Comparison of ENCODE assay signal across 8 cellular contexts in genomic region chr12:46342562-46343033, GRCh38. TPM values are rescaled to one million over a fixed set of nuclear protein-coding genes. Genes with fewer than 3 reads are reported as not detected.
DNase-seq lines count a peak whose midpoint lies in the region; ATAC-seq, FAIRE-seq and TF ChIP-seq lines count a peak whose summit lies in the region.

No MANE protein-coding gene starts in this region.

- BruUV-seq in PC-9 (replicated peaks; lab: Mats Ljungman, UMichigan): no TSS peak

- POLR2A ChIA-PET in PC-9 (lab: Charles Lee; ENCODE audit: unreplicated experiment): interaction anchor here (0.6 kb wide), 2 partner anchors 41 to 72 kb away, joined by 3 to 5 read pairs; no protein-coding TSS in a partner anchor

- H3K36me3 ChIP-seq in PC-9 (ENCODE audit: low read depth): no peaks in the 10 kb centered on the region
- H3K36me3 ChIP-seq in lung (ENCODE audit: control insufficient read depth in 2 of 2, insufficient read depth in 2 of 2, low read length in 2 of 2): no peaks in the 10 kb centered on the region

- H3K4me3 Mint-ChIP-seq in central memory CD8-positive, alpha-beta T cell: no peak overlapping the region
- H3K4me3 Mint-ChIP-seq in mesothelial cell of epicardium: no peak overlapping the region

- no peaks in the 10 kb centered on the region for H3K27me3 ChIP-seq in PC-9 (ENCODE audit: insufficient read depth, low read depth)
- H3K27me3 ChIP-seq in lung (ENCODE audit: control insufficient read depth, insufficient read depth): no peaks in the 10 kb centered on the region

- H3K27ac ChIP-seq in PC-9 (no peak overlapping the region), lung (ENCODE audit: low read depth in 1 of 2, low read length in 1 of 2) (no peak overlapping the region)

- H3K9me3 ChIP-seq in PC-9 (ENCODE audit: insufficient read depth, low read depth): no peaks in the 10 kb centered on the region
- no peaks in the 10 kb centered on the region for H3K9me3 ChIP-seq in lung (ENCODE audit: control insufficient read depth in 2 of 2, insufficient read depth in 1 of 2, low read length in 1 of 2)

- CTCF ChIA-PET in PC-9 (lab: Charles Lee): no interaction called here

- no peaks in the 10 kb centered on the region for H3K4me1 Mint-ChIP-seq in central memory CD8-positive, alpha-beta T cell
- no peaks in the 10 kb centered on the region for H3K4me1 Mint-ChIP-seq in mesothelial cell of epicardium

- 48 to 50% methylated on average over 3 of the region's 3 CpGs for WGBS in lung, 2 donors

- H3K4me3 ChIP-seq in PC-9: no peak overlapping the region
- H3K4me3 ChIP-seq in lung: no peak overlapping the region

- FAIRE-seq in GM12892 (lab: Jason Lieb, UNC): peak; percentile 70

- H3K27ac Mint-ChIP-seq in central memory CD8-positive, alpha-beta T cell (ENCODE audit: low read depth): no peak overlapping the region
- H3K27ac Mint-ChIP-seq in mesothelial cell of epicardium: no peak overlapping the region

- no peaks in the 10 kb centered on the region for H3K9me2 ChIP-seq in PC-9 (ENCODE audit: insufficient read depth)

- ATAC-seq in central memory CD8-positive, alpha-beta T cell (replicated peaks; ENCODE audit: extremely low read depth, poor library complexity, severe bottlenecking): no peak
- ATAC-seq in lung (ENCODE audit: insufficient read depth, low FRiP score): no peak
- ATAC-seq in GM21619 (IDR thresholded peaks at IDR 0.05; ENCODE audit: unreplicated experiment): no peak
- ATAC-seq in HG03571 (IDR thresholded peaks at IDR 0.05; ENCODE audit: unreplicated experiment): no peak

- no peaks in the 10 kb centered on the region for H3F3A ChIP-seq in PC-9 (ENCODE audit: insufficient read depth, low read depth)

- H3K4me1 ChIP-seq in PC-9 (replicated peaks; ENCODE audit: insufficient read depth) (0 out of 2 replicates have a peak, but pooled peaks cover 11% of the 10 kb centered on the region), lung (ENCODE audit: control insufficient read depth in 2 of 2, insufficient read depth in 2 of 2, low read length in 2 of 2) (no peaks in the 10 kb centered on the region)

- TF ChIP-seq CTCF in PC-9 (conservative IDR thresholded peaks at IDR 0.05) (peak; percentile 43; the same call in 1 of the 2 replicates), lung (IDR thresholded peaks at IDR 0.05; ENCODE audit: control extremely low read depth, extremely low read depth) (peak; percentile 74), mesothelial cell of epicardium (IDR thresholded peaks at IDR 0.05; ENCODE audit: unreplicated experiment) (no peak)

- intact Hi-C loops in PC-9 (cut with micrococcal nuclease; ENCODE audit: unreplicated experiment): no loop called here

- no peaks in the 10 kb centered on the region for H3K9me3 Mint-ChIP-seq in central memory CD8-positive, alpha-beta T cell
- peaks cover 23% of the 10 kb centered on the region for H3K9me3 Mint-ChIP-seq in mesothelial cell of epicardium

- H3K27me3 Mint-ChIP-seq in central memory CD8-positive, alpha-beta T cell: peaks cover 40% of the 10 kb centered on the region
- no peaks in the 10 kb centered on the region for H3K27me3 Mint-ChIP-seq in mesothelial cell of epicardium (ENCODE audit: low read depth)

- peak; percentile 19 for DNase-seq in A172 (ENCODE audit: low spot score)
- DNase-seq in GM12892 (ENCODE audit: insufficient read length): no peak
- DNase-seq in PC-9: peak in 1 of 2 experiments; percentile 34
- peak; percentile 15 to 17 for DNase-seq in central memory CD8-positive, alpha-beta T cell (ENCODE audit: low spot score in 2 of 2)
- DNase-seq in lung (ENCODE audit: low spot score): no peak
- no peak for DNase-seq in mesothelial cell of epicardium (ENCODE audit: low spot score in 2 of 2, unreplicated experiment in 2 of 2)

- no peak for TF ChIP-seq POLR2A in GM12892 (IDR thresholded peaks at IDR 0.05; ENCODE audit: low read depth, low read length)

- no peaks in the 10 kb centered on the region for H4K20me1 ChIP-seq in PC-9 (ENCODE audit: insufficient read depth)

- H3K36me3 Mint-ChIP-seq in central memory CD8-positive, alpha-beta T cell (ENCODE audit: insufficient read depth): peaks cover 2% of the 10 kb centered on the region
- no peaks in the 10 kb centered on the region for H3K36me3 Mint-ChIP-seq in mesothelial cell of epicardium

- H3K79me2 ChIP-seq in PC-9 (ENCODE audit: low read depth): no peaks in the 10 kb centered on the region

- no peak overlapping the region for H3K4me2 ChIP-seq in PC-9

- H2AFZ ChIP-seq in PC-9: no peak overlapping the region

RNA-seq across cellular contexts. Expression of gene SLC38A2, which starts 30.0 kb away (rescaled TPM):
- 140 and 141 TPM in 2 replicates for total RNA-seq in A172 (2014; rRNA removed; shearing (Covaris generic))
- polyA plus RNA-seq in GM12892 (2012; ENCODE audit: missing spikeins): 47.2 TPM
- total RNA-seq in PC-9 (2021): 193 and 322 TPM in 2 replicates
- total RNA-seq in lung: 100 to 1,000 TPM; 173 to 258 TPM
- 10 to 100 TPM; 75.0 to 82.9 TPM for polyA plus RNA-seq in lung
- total RNA-seq in mesothelial cell of epicardium: 256 to 274 TPM (median 261 TPM) in 3 replicates

Comparison
In these comparisons a context has a peak if more than half of its experiments do, and no peak if none do; other contexts are left out.
1. DNase-seq: peak in A172 (single experiment) and central memory CD8-positive, alpha-beta T cell (2 of 2); none in GM12892 (single experiment), lung (single experiment) and mesothelial cell of epicardium (0 of 2).